ENCODE assay signal across 35 cellular contexts in genomic region chr13:42671502-42671901, GRCh38.
"Had no signal": no experiment of that assay in that cellular context is flagged by ENCODE, and none has a peak within 500 bp of the region (broad histone marks: within the 10 kb centered on the region; RNA-seq: fewer than 3 reads in every experiment).

No MANE protein-coding gene starts in this region.

- H3K36me3 ChIP-seq: adrenal gland, brain microvascular endothelial cell, breast epithelium, cardiac muscle cell had no signal

- H3K4me1 ChIP-seq: adrenal gland, body of pancreas, breast epithelium had no signal

- H3K27ac ChIP-seq: adrenal gland, body of pancreas, brain microvascular endothelial cell, breast epithelium, cardiac muscle cell, VCaP had no signal

- FAIRE-seq: astrocyte, TTC549 had no signal

- ATAC-seq: activated CD8-positive, alpha-beta T cell treated with anti-CD3 and anti-CD28 coated beads for 36 hours; activated naive CD4-positive, alpha-beta T cell treated with anti-CD3 and anti-CD28 coated beads, Interleukin-2, amount 50 U/mL, for 72 hours; activated T-cell treated with anti-CD3 and anti-CD28 coated beads, Interleukin-2, amount 50 U/mL, for 4 hours; activated T-cell treated with anti-CD3 and anti-CD28 coated beads, Interleukin-2, amount 50 U/mL, for 72 hours; activated T-helper 17 cell treated with anti-CD3 and anti-CD28 coated beads, Interleukin-2, amount 50 U/mL, for 72 hours; body of pancreas had no signal

- DNase-seq: activated B cell treated with CpG ODN at 0.5 μM for 24 hours; activated CD4-positive, alpha-beta memory T cell treated with anti-CD3 and anti-CD28 coated beads for 36 hours; activated CD4-positive, alpha-beta T cell treated with anti-CD3 and anti-CD28 coated beads for 4 hours; activated CD4-positive, alpha-beta T cell treated with anti-CD3 and anti-CD28 coated beads, Interleukin-2, amount 10 ng/mL, durations not matched to agents 24 days and 14 days; activated CD4-positive, alpha-beta T cell treated with anti-CD3 and anti-CD28 coated beads, Interleukin-2, amount 50 U/mL, for 1 hour; activated CD4-positive, alpha-beta T cell treated with anti-CD3 and anti-CD28 coated beads, Interleukin-2, amount 50 U/mL, for 4 hours; activated CD4-positive, CD25-positive, alpha-beta regulatory T cell treated with anti-CD3 and anti-CD28 coated beads, Interleukin-2, amount 50 U/mL, for 72 hours; activated CD8-positive, alpha-beta memory T cell treated with anti-CD3 and anti-CD28 coated beads, Interleukin-2, amount 50 U/mL, for 4 hours; activated CD8-positive, alpha-beta T cell treated with anti-CD3 and anti-CD28 coated beads for 36 hours; activated effector memory CD4-positive, alpha-beta T cell treated with anti-CD3 and anti-CD28 coated beads, Interleukin-2, amount 50 U/mL, for 16 hours; activated gamma-delta T cell treated with Interleukin-2 at 50 U/mL for 16 hours; activated naive CD4-positive, alpha-beta T cell; activated naive CD4-positive, alpha-beta T cell treated with anti-CD3 and anti-CD28 coated beads for 36 hours; activated naive CD4-positive, alpha-beta T cell treated with anti-CD3 and anti-CD28 coated beads, Interleukin-2, amount 50 U/mL, for 16 hours; activated naive CD8-positive, alpha-beta T cell treated with anti-CD3 and anti-CD28 coated beads for 36 hours; activated T-cell treated with anti-CD3 and anti-CD28 coated beads for 4 hours; activated T-cell treated with anti-CD3 and anti-CD28 coated beads, Interleukin-2, amount 50 U/mL, for 1 hour; activated T-cell treated with anti-CD3 and anti-CD28 coated beads, Interleukin-2, amount 50 U/mL, for 4 hours; activated T-cell treated with anti-CD3 and anti-CD28 coated beads, Interleukin-2, amount 50 U/mL, for 72 hours; adrenal gland; amniotic stem cell; aorta; body of pancreas; brain microvascular endothelial cell; central memory CD4-positive, alpha-beta T cell; T-helper 1 cell; T-helper 2 cell; T-helper 9 cell had no signal

- H3K27me3 ChIP-seq: adrenal gland, body of pancreas, brain microvascular endothelial cell, breast epithelium, cardiac muscle cell had no signal

- H3K4me3 ChIP-seq: adrenal gland, body of pancreas, breast epithelium, cardiac muscle cell had no signal

- H3K9me3 ChIP-seq: adrenal gland had no signal
